8 cellular contexts compared by ENCODE assay signal in the genomic region with DNA sequence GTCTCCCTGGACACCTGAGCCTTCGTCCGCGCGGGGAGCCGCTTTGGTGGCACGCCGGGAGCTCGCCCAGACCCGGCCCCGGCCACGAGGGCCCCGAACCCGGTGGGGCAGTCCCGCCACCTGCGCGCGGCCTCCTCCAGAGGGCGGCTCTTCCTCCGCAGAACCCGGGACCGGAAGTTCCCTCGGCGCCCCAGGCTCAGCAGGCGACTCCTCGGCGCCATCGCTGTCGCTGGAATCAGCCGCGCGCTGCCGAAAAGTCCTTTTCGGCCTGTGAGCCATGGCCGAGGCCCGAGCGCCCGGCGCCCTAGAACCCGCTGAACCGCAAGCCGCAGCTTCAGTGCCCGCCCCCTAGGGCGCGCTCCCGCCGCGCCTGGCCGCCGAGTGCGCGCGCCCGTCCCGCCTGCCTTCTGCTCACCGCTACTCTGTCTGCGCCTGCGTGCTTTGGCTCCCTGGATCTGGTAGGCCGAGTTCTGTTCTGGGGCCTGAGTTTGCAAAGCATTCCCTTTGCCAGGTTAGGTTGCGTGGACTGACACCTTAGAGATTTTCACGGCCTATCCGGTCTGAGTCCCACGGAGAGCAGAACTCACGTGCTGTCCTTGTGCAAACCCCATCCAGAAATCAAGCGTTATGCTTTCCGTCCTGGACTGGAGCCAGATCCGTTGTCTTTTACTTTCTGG. TPM values are rescaled to one million over a fixed set of nuclear protein-coding genes. Genes with fewer than 3 reads are reported as not detected.
DNase-seq lines count a peak whose midpoint lies in the region; ATAC-seq and TF ChIP-seq lines count a peak whose summit lies in the region.

A gene (minus strand): TSS at position 339 of the 677 bp plus-strand sequence. CDS start 60 bp downstream, at position 279.

- peak within 1 kb of the TSS; percentile 57 for H2BK5ac ChIP-seq in IMR-90 (ENCODE audit: low read depth, low read length, poor library complexity, severe bottlenecking)

- H3K79me1 ChIP-seq in IMR-90 (ENCODE audit: low read depth in 1 of 2, low read length in 2 of 2) = peaks cover 0 to 7% of the 10 kb centered on the region in 2 experiments; a peak in 2 of 4 replicates

- peak within 1 kb of the TSS; percentile 44 for H2BK120ac ChIP-seq in IMR-90 (ENCODE audit: low read depth, low read length)

- no peaks in the 10 kb centered on the region for H3K9me1 ChIP-seq in IMR-90 (ENCODE audit: insufficient read depth, low read length)

- peak within 1 kb of the TSS; percentile 100 for H4K5ac ChIP-seq in IMR-90 (ENCODE audit: low read depth, low read length)

- peak within 1 kb of the TSS; percentile 90 for H2AFZ ChIP-seq in IMR-90 (replicated peaks; ENCODE audit: low read length, poor library complexity)

- H3K36me3 ChIP-seq in IMR-90 (ENCODE audit: control insufficient read depth, insufficient read depth, low read length) (no peaks in the 10 kb centered on the region), mucosa of stomach (ENCODE audit: control insufficient read depth, insufficient read depth, low read length) (no peaks in the 10 kb centered on the region)

- peak within 1 kb of the TSS; percentile 85 for H3K27ac ChIP-seq in IMR-90 (ENCODE audit: insufficient read depth, low read length)

- DNase-seq in DMS153 (lab: John Stamatoyannopoulos, UW) (peak; percentile 76), IMR-90 (peak; percentile 84), OCI-M2 (lab: John Stamatoyannopoulos, UW; ENCODE audit: unreplicated experiment) (peak; percentile 31), activated T-cell treated with anti-CD3 and anti-CD28 coated beads for 48 hours (ENCODE audit: low read depth) (peak; percentile 87), erythroblast (lab: John Stamatoyannopoulos, UW) (peak; percentile 89 to 91)
- DNase-seq in stimulated activated CD8-positive, alpha-beta memory T cell treated with anti-CD3 and anti-CD28 coated beads, Interleukin-7, amount 100 ng/mL, for 24 hours (ENCODE audit: low read depth) = peak; percentile 70

- peak; percentile 39; the same call in 1 of the 2 replicates for TF ChIP-seq CTCF in IMR-90 (conservative IDR thresholded peaks at IDR 0.05; ENCODE audit: low read depth, low read length)

- H3K56ac ChIP-seq in IMR-90 (ENCODE audit: extremely low read depth, insufficient read depth, low read length) = peak within 1 kb of the TSS; percentile 75; the same call in 1 of the 2 replicates

- no peaks in the 10 kb centered on the region for H4K20me1 ChIP-seq in IMR-90 (ENCODE audit: insufficient read depth, low read length)

- 1% methylated on average over 47 of the region's 66 CpGs; no CpG with 5 or more reads in 1 of the 2 experiments for WGBS in IMR-90 (ENCODE audit: extremely low coverage in 2 of 2, insufficient read length in 1 of 2), 2 experiments

- no peak within 1 kb of the TSS; the same call in 1 of the 2 replicates for H2AK5ac ChIP-seq in IMR-90 (ENCODE audit: low read depth, low read length)

- peak within 1 kb of the TSS; percentile 96 for H4K91ac ChIP-seq in IMR-90 (ENCODE audit: insufficient read depth, low read depth, low read length)

- dilution Hi-C loops in IMR-90 (cut with HindIII; ENCODE audit: low sequenced_read_pairs, unreplicated experiment) = no loop called here

- peak within 1 kb of the TSS; percentile 94 for H3K9ac ChIP-seq in IMR-90 (ENCODE audit: low read depth, low read length)
- H3K9ac ChIP-seq in mucosa of stomach (ENCODE audit: low read length) = peak within 1 kb of the TSS; percentile 75

- peak within 1 kb of the TSS; percentile 93 for H3K18ac ChIP-seq in IMR-90 (ENCODE audit: low read depth, low read length)

- H2BK20ac ChIP-seq in IMR-90 (ENCODE audit: low read depth, low read length) = no peak within 1 kb of the TSS

- H3K14ac ChIP-seq in IMR-90 (replicated peaks; ENCODE audit: low read depth, low read length) = peak within 1 kb of the TSS; percentile 75

- peak within 1 kb of the TSS; percentile 7; the same call in 1 of the 3 replicates for H2BK15ac ChIP-seq in IMR-90 (ENCODE audit: low read depth, low read length)

- H2AK9ac ChIP-seq in IMR-90 (replicated peaks; ENCODE audit: low read depth, low read length, poor library complexity) = peak within 1 kb of the TSS; percentile 21

- peak; percentile 95 for ATAC-seq in GM21528 (IDR thresholded peaks at IDR 0.05; ENCODE audit: low FRiP score, unreplicated experiment)
- ATAC-seq in IMR-90 (ENCODE audit: low read depth) = peak; percentile 94

- peak within 1 kb of the TSS; percentile 49 for H3K4me3 ChIP-seq in IMR-90 (ENCODE audit: insufficient read depth, low read depth, low read length)
- peak within 1 kb of the TSS; percentile 17 for H3K4me3 ChIP-seq in mucosa of stomach (ENCODE audit: low read length)

- H3K23ac ChIP-seq in IMR-90 (ENCODE audit: low read depth, low read length) = peak within 1 kb of the TSS; percentile 79; the same call in 1 of the 2 replicates

- in situ Hi-C loops in IMR-90 (cut with MboI; ENCODE audit: low sequenced_read_pairs) = no loop called here

- H3K4me1 ChIP-seq in IMR-90 (ENCODE audit: control insufficient read depth, insufficient read depth, low read length) (peaks cover 2% of the 10 kb centered on the region; the same call in 1 of the 2 replicates), mucosa of stomach (ENCODE audit: control insufficient read depth, insufficient read depth, low read length) (peaks cover 4% of the 10 kb centered on the region)

- H3K4me2 ChIP-seq in IMR-90 (ENCODE audit: low read depth, low read length) = peak within 1 kb of the TSS; percentile 99

- POLR2A ChIA-PET in IMR-90 (lab: Charles Lee; ENCODE audit: unreplicated experiment) = no interaction called here

- no peaks in the 10 kb centered on the region for H3K9me3 ChIP-seq in IMR-90 (ENCODE audit: control insufficient read depth, insufficient read depth, low read length)
- no peaks in the 10 kb centered on the region for H3K9me3 ChIP-seq in mucosa of stomach (ENCODE audit: control insufficient read depth, low read length)

- no peaks in the 10 kb centered on the region; the same call in 1 of the 2 replicates for H3K27me3 ChIP-seq in IMR-90 (ENCODE audit: control insufficient read depth, insufficient read depth, low read length)
- no peaks in the 10 kb centered on the region for H3K27me3 ChIP-seq in mucosa of stomach (ENCODE audit: control insufficient read depth, insufficient read depth, low read length)

- BruUV-seq in IMR-90 (replicated peaks; lab: Mats Ljungman, UMichigan) = no TSS peak

- peak within 1 kb of the TSS; percentile 77 for H3K4ac ChIP-seq in IMR-90 (ENCODE audit: low read depth, low read length)

- no peak for TF ChIP-seq RAD21 in IMR-90 (IDR thresholded peaks at IDR 0.05; ENCODE audit: low read length)

- peak within 1 kb of the TSS; percentile 92 to 95 for H4K8ac ChIP-seq in IMR-90 (ENCODE audit: low read depth in 2 of 2, low read length in 2 of 2)

- CTCF ChIA-PET in IMR-90 (lab: Yijun Ruan, JAX) = interaction anchor here (0.6 kb wide), 1 partner anchor 1257 kb away, joined by 4 read pairs; no protein-coding TSS in a partner anchor

- intact Hi-C loops in IMR-90 (cut with micrococcal nuclease) = loop anchor here (1.0 kb wide), 1 partner anchor 64 kb away; a partner anchor contains a TSS

- peak; percentile 82 for TF ChIP-seq POLR2A in IMR-90 (IDR thresholded peaks at IDR 0.05; ENCODE audit: low read depth, low read length)
- TF ChIP-seq POLR2A in erythroblast (IDR thresholded peaks at IDR 0.05; ENCODE audit: low read length) = peak; percentile 88

TF ChIP-seq in IMR-90, 13 proteins besides CTCF, POLR2A, EP300 and RAD21:
- TF ChIP-seq BHLHE40 (IDR thresholded peaks at IDR 0.05; ENCODE audit: low read depth, low read length) (peak; percentile 62; the same call in 1 of the 2 replicates), MXI1 (IDR thresholded peaks at IDR 0.05; ENCODE audit: borderline replicate concordance, low read depth, low read length) (peak; percentile 78; the same call in 1 of the 2 replicates)
- TF ChIP-seq, protein P1, sequence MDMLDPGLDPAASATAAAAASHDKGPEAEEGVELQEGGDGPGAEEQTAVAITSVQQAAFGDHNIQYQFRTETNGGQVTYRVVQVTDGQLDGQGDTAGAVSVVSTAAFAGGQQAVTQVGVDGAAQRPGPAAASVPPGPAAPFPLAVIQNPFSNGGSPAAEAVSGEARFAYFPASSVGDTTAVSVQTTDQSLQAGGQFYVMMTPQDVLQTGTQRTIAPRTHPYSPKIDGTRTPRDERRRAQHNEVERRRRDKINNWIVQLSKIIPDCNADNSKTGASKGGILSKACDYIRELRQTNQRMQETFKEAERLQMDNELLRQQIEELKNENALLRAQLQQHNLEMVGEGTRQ (IDR thresholded peaks at IDR 0.05; ENCODE audit: low read depth, low read length) = no peak

RNA-seq across cellular contexts. Expression of the gene that starts here (rescaled TPM):
- 10.0 and 13.9 TPM in 2 replicates for total RNA-seq in IMR-90 (2012; rRNA removed)
- 6.4 and 6.7 TPM in 2 replicates for polyA plus RNA-seq in IMR-90 (2012; rRNA removed)
- 4.8 and 5.4 TPM in 2 replicates for polyA plus RNA-seq in IMR-90 (2012; cell fraction: cytosol; rRNA removed)
- polyA plus RNA-seq in IMR-90 (2012; cell fraction: nucleus; rRNA removed; ENCODE audit: low replicate concordance) = 4.7 and 15.5 TPM in 2 replicates

Comparison
In these comparisons a context has a peak if more than half of its experiments do, and no peak if none do; other contexts are left out.
1. Peak in every context shown above with its lines: DNase-seq, ATAC-seq, H3K4me3 ChIP-seq and H3K27ac ChIP-seq.
2. DNase-seq: peak in every context shown above with its lines; median percentile 90 in erythroblast; 87 in activated T-cell treated with anti-CD3 and anti-CD28 coated beads for 48 hours; 84 in IMR-90; 76 in DMS153; 70 in stimulated activated CD8-positive, alpha-beta memory T cell treated with anti-CD3 and anti-CD28 coated beads, Interleukin-7, amount 100 ng/mL, for 24 hours; 31 in OCI-M2.